In genomic region chr16:22007159-22007508, GRCh38 we compare ENCODE assay signal across 10 cellular contexts. TPM values are rescaled to one million over a fixed set of nuclear protein-coding genes. Genes with fewer than 3 reads are reported as not detected.
A peak's percentile ranks its signal among the peaks of the same experiment; 100 is the strongest.
DNase-seq lines count a peak whose midpoint lies in the region; ATAC-seq and TF ChIP-seq lines count a peak whose summit lies in the region.
"Had no signal": no experiment of that assay in that cellular context is flagged by ENCODE, and none has a peak within 500 bp of the region (broad histone marks: within the 10 kb centered on the region; RNA-seq: fewer than 3 reads in every experiment).

No MANE protein-coding gene starts in this region.

- no peak for TF ChIP-seq RAD21 in SK-N-SH (IDR thresholded peaks at IDR 0.05; ENCODE audit: low read length)

- H3K4me1 Mint-ChIP-seq in activated T-helper 17 cell treated with anti-CD3 and anti-CD28 coated beads, Interleukin-2, amount 50 U/mL, for 72 hours, result peaks cover 20% of the 10 kb centered on the region

- no peaks in the 10 kb centered on the region for H3K36me3 Mint-ChIP-seq in activated T-helper 17 cell treated with anti-CD3 and anti-CD28 coated beads, Interleukin-2, amount 50 U/mL, for 72 hours (ENCODE audit: low read depth)

- no peaks in the 10 kb centered on the region for H3K9me2 ChIP-seq in SK-N-SH

- 17% methylated on average over 8 of the region's 8 CpGs for WGBS in SK-N-SH (ENCODE audit: low lambda C conversion rate)
- 7% methylated on average over 8 of the region's 8 CpGs for WGBS in suprapubic skin

- H3K4me3 ChIP-seq in SK-N-SH (ENCODE audit: low read depth in 2 of 2, low read length in 1 of 2), result peak overlapping the region; percentile 96 to 98
- peak overlapping the region; percentile 79 for H3K4me3 ChIP-seq in iPS-20b (ENCODE audit: low read length)
- peak overlapping the region; percentile 93 for H3K4me3 ChIP-seq in suprapubic skin

- no peaks in the 10 kb centered on the region for H3K27me3 Mint-ChIP-seq in activated T-helper 17 cell treated with anti-CD3 and anti-CD28 coated beads, Interleukin-2, amount 50 U/mL, for 72 hours

- TF ChIP-seq CTCF in SK-N-SH (IDR thresholded peaks at IDR 0.05), result no peak
- TF ChIP-seq CTCF in suprapubic skin (IDR thresholded peaks at IDR 0.05), result no peak

- H3K27me3 ChIP-seq in SK-N-SH (ENCODE audit: insufficient read depth), result no peaks in the 10 kb centered on the region
- peaks cover 25% of the 10 kb centered on the region for H3K27me3 ChIP-seq in iPS-20b (ENCODE audit: insufficient read depth, low read length)
- no peaks in the 10 kb centered on the region for H3K27me3 ChIP-seq in suprapubic skin

- peak overlapping the region; percentile 91 for H3K4me2 ChIP-seq in SK-N-SH

- H3F3A ChIP-seq in SK-N-SH (replicated peaks; ENCODE audit: insufficient read depth), result peaks cover 3% of the 10 kb centered on the region

- peak overlapping the region in 1 of 2 experiments; percentile 90; a peak in 2 of 4 replicates for H3K27ac ChIP-seq in SK-N-SH (ENCODE audit: low read depth in 2 of 2, low read length in 1 of 2)
- H3K27ac ChIP-seq in iPS-20b (ENCODE audit: low read length), result no peak overlapping the region
- H3K27ac ChIP-seq in suprapubic skin, result peak overlapping the region; percentile 83

- peaks cover 20% of the 10 kb centered on the region for H4K20me1 ChIP-seq in SK-N-SH (ENCODE audit: insufficient read depth)

- peak overlapping the region; percentile 75 for H3K9ac ChIP-seq in SK-N-SH
- peak overlapping the region; percentile 72; the same call in 1 of the 2 replicates for H3K9ac ChIP-seq in iPS-20b (ENCODE audit: low read depth, low read length)

- H2AFZ ChIP-seq in SK-N-SH (ENCODE audit: low read depth), result peak overlapping the region; percentile 97

- ATAC-seq in SK-N-SH treated with all-trans-retinoic acid at 6 μM for 48 hours, result no peak
- ATAC-seq in activated T-helper 17 cell treated with anti-CD3 and anti-CD28 coated beads, Interleukin-2, amount 50 U/mL, for 72 hours (replicated peaks), result no peak

- DNase-seq in SK-N-SH (peak; percentile 45), suprapubic skin (ENCODE audit: low spot score in 2 of 2) (no peak), iPS-NIHi11 (ENCODE audit: low spot score) (no peak), NCI-H1694 treated with DMSO at 0.1 percent for 48 hours (lab: John Stamatoyannopoulos, UW) (no peak), pons (ENCODE audit: low spot score) (no peak)

- TF ChIP-seq POLR2A in suprapubic skin (IDR thresholded peaks at IDR 0.05), result no peak

- peaks cover 0 to 13% of the 10 kb centered on the region in 2 experiments; a peak in 1 of 4 replicates for H3K4me1 ChIP-seq in SK-N-SH (ENCODE audit: control insufficient read depth in 1 of 2, insufficient read depth in 2 of 2, low read depth in 1 of 2, low read length in 1 of 2)
- peaks cover 4% of the 10 kb centered on the region; the same call in 1 of the 2 replicates for H3K4me1 ChIP-seq in iPS-20b (ENCODE audit: insufficient read depth, low read length)
- peaks cover 26% of the 10 kb centered on the region for H3K4me1 ChIP-seq in suprapubic skin

- peak overlapping the region; percentile 94 for H3K4me3 Mint-ChIP-seq in activated T-helper 17 cell treated with anti-CD3 and anti-CD28 coated beads, Interleukin-2, amount 50 U/mL, for 72 hours

- TF ChIP-seq EP300 in SK-N-SH (IDR thresholded peaks at IDR 0.05; ENCODE audit: borderline replicate concordance in 1 of 2, low read depth in 1 of 2, low read length in 1 of 2) (no peak), suprapubic skin (IDR thresholded peaks at IDR 0.05) (no peak)

- CTCF ChIA-PET in SK-N-SH (lab: Yijun Ruan, JAX), result interaction anchor here (0.6 to 6.8 kb wide), 10 partner anchors 8 to 185 kb away, joined by 3 to 95 read pairs (median 6); no protein-coding TSS in a partner anchor

- H3K9me3 Mint-ChIP-seq in activated T-helper 17 cell treated with anti-CD3 and anti-CD28 coated beads, Interleukin-2, amount 50 U/mL, for 72 hours, result no peaks in the 10 kb centered on the region

- H3K79me2 ChIP-seq in SK-N-SH (ENCODE audit: insufficient read depth), result peaks cover 39% of the 10 kb centered on the region

- POLR2A ChIA-PET in SK-N-SH (lab: Yijun Ruan, JAX), result interaction anchor here (0.6 to 1.4 kb wide), 6 partner anchors 10 to 414 kb away, joined by 3 to 7 read pairs (median 3); no protein-coding TSS in a partner anchor

- peak overlapping the region; percentile 89 for H3K27ac Mint-ChIP-seq in activated T-helper 17 cell treated with anti-CD3 and anti-CD28 coated beads, Interleukin-2, amount 50 U/mL, for 72 hours

- H3K9me3 ChIP-seq in SK-N-SH (no peaks in the 10 kb centered on the region), iPS-20b (ENCODE audit: insufficient read depth, low read depth, low read length) (no peaks in the 10 kb centered on the region), suprapubic skin (no peaks in the 10 kb centered on the region)

- no peaks in the 10 kb centered on the region for H3K36me3 ChIP-seq in SK-N-SH (replicated peaks in 1 of 2; ENCODE audit: control insufficient read depth in 1 of 2, insufficient read depth in 2 of 2, low read length in 1 of 2)
- no peaks in the 10 kb centered on the region for H3K36me3 ChIP-seq in iPS-20b (ENCODE audit: insufficient read depth, low read depth, low read length)
- H3K36me3 ChIP-seq in suprapubic skin, result no peaks in the 10 kb centered on the region

TF ChIP-seq in SK-N-SH, 30 proteins besides CTCF, POLR2A, EP300 and RAD21:
- TF ChIP-seq USF1 (IDR thresholded peaks at IDR 0.05; ENCODE audit: borderline replicate concordance, low read depth) (no peak), GATA2 (CRISPR knock-in tag; IDR thresholded peaks at IDR 0.05) (no peak)

TF ChIP-seq in SK-N-SH treated with all-trans-retinoic acid at 6 μM for 48 hours, 23 proteins besides CTCF, POLR2A, EP300 and RAD21:
- TF ChIP-seq POU6F1 (CRISPR knock-in tag; IDR thresholded peaks at IDR 0.05; ENCODE audit: borderline replicate concordance, low read depth), result no peak
- TF ChIP-seq TCF4 (CRISPR knock-in tag; IDR thresholded peaks at IDR 0.05; ENCODE audit: borderline replicate concordance), result no peak
- no peak for TF ChIP-seq PPARA (CRISPR knock-in tag; IDR thresholded peaks at IDR 0.05; ENCODE audit: borderline replicate concordance)
- TF ChIP-seq ZFP30 (CRISPR knock-in tag; IDR thresholded peaks at IDR 0.05), result no peak
- TF ChIP-seq OSR1 (CRISPR knock-in tag; IDR thresholded peaks at IDR 0.05), result no peak
- no peak for TF ChIP-seq ISL1 (CRISPR knock-in tag; IDR thresholded peaks at IDR 0.05)
- TF ChIP-seq ZNF8 (CRISPR knock-in tag; IDR thresholded peaks at IDR 0.05), result no peak

RNA-seq across cellular contexts. Expression of gene MOSMO, which starts 0.8 kb away (rescaled TPM):
- polyA plus RNA-seq in SK-N-SH (2012; rRNA removed), result 8.0 and 10.0 TPM in 2 replicates
- polyA plus RNA-seq in SK-N-SH (2012; cell fraction: cytosol; rRNA removed), result 10.3 and 10.6 TPM in 2 replicates
- polyA plus RNA-seq in SK-N-SH (2012; cell fraction: nucleus; rRNA removed), result 9.9 and 22.7 TPM in 2 replicates
- 10 to 100 TPM; 10.9 to 14.2 TPM for total RNA-seq in activated T-helper 17 cell treated with anti-CD3 and anti-CD28 coated beads, Interleukin-2, amount 50 U/mL, for 72 hours
- total RNA-seq in suprapubic skin, result 10 to 100 TPM; 11.9 to 32.7 (median 16.7) TPM

RNA-seq across cellular contexts. Expression of gene PDZD9, which starts 6.2 kb away (rescaled TPM):
- not detected in 2 replicates for polyA plus RNA-seq in SK-N-SH (2012; rRNA removed)
- polyA plus RNA-seq in SK-N-SH (2012; cell fraction: cytosol; rRNA removed), result not detected in 2 replicates
- not detected in 2 replicates for polyA plus RNA-seq in SK-N-SH (2012; cell fraction: nucleus; rRNA removed)
- total RNA-seq in activated T-helper 17 cell treated with anti-CD3 and anti-CD28 coated beads, Interleukin-2, amount 50 U/mL, for 72 hours, result not detected
- total RNA-seq in suprapubic skin, result not detected
- total RNA-seq: Daoy, RPMI7951 had no signal

RNA-seq across cellular contexts. Expression of gene UQCRC2, which starts 54.0 kb away (rescaled TPM):
- 155 and 220 TPM in 2 replicates for polyA plus RNA-seq in SK-N-SH (2012; rRNA removed)
- 196 and 210 TPM in 2 replicates for polyA plus RNA-seq in SK-N-SH (2012; cell fraction: cytosol; rRNA removed)
- polyA plus RNA-seq in SK-N-SH (2012; cell fraction: nucleus; rRNA removed), result 217 and 225 TPM in 2 replicates
- 100 to 1,000 TPM; 202 to 322 TPM for total RNA-seq in activated T-helper 17 cell treated with anti-CD3 and anti-CD28 coated beads, Interleukin-2, amount 50 U/mL, for 72 hours
- 100 to 1,000 TPM; 109 to 172 (median 139) TPM for total RNA-seq in suprapubic skin
